Comparison of ENCODE assay signal across 12 cellular contexts in genomic region chr10:61795551-61795950, GRCh38.
DNase-seq lines count a peak whose midpoint lies in the region; ATAC-seq, FAIRE-seq and TF ChIP-seq lines count a peak whose summit lies in the region.
"Had no signal": no experiment of that assay in that cellular context is flagged by ENCODE, and none has a peak within 500 bp of the region (broad histone marks: within the 10 kb centered on the region; RNA-seq: fewer than 3 reads in every experiment).

No MANE protein-coding gene starts in this region.

- ATAC-seq in activated naive CD8-positive, alpha-beta T cell treated with anti-CD3 and anti-CD28 coated beads, Interleukin-2, amount 10 ng/mL, durations not matched to agents 7 days and 5 days (ENCODE audit: low read depth), result no peak
- ATAC-seq in activated naive CD8-positive, alpha-beta T cell treated with anti-CD3 and anti-CD28 coated beads, Interleukin-2, amount 50 U/mL, for 24 hours, result no peak
- ATAC-seq in HG03354 (IDR thresholded peaks at IDR 0.05; ENCODE audit: poor library complexity, severe bottlenecking, unreplicated experiment) (peak; percentile 78), K562 (peak; percentile 98)
- ATAC-seq: T-cell had no signal

- no peaks in the 10 kb centered on the region; a peak in 1 of 5 replicates for H3K27me3 ChIP-seq in K562 (ENCODE audit: control insufficient read depth in 2 of 2, insufficient read depth in 2 of 2, low read length in 2 of 2)
- H3K27me3 ChIP-seq in breast epithelium, result no peaks in the 10 kb centered on the region

- H3K36me3 ChIP-seq in K562 (ENCODE audit: control insufficient read depth, insufficient read depth, low read length), result no peaks in the 10 kb centered on the region
- H3K36me3 ChIP-seq in breast epithelium, result no peaks in the 10 kb centered on the region

- POLR2A ChIA-PET in activated naive CD8-positive, alpha-beta T cell treated with anti-CD3 and anti-CD28 coated beads, Interleukin-2, amount 10 ng/mL, durations not matched to agents 7 days and 5 days (lab: Charles Lee), result no interaction called here
- POLR2A ChIA-PET in K562 (lab: Yijun Ruan, JAX), result no interaction called here

- no peak overlapping the region for H3K4me3 ChIP-seq in K562
- H3K4me3 ChIP-seq in breast epithelium, result no peak overlapping the region

- H3K9me3 ChIP-seq in K562 (replicated peaks; ENCODE audit: control insufficient read depth, insufficient read depth, low read depth, low read length), result no peaks in the 10 kb centered on the region
- no peaks in the 10 kb centered on the region for H3K9me3 ChIP-seq in breast epithelium

- H3K27ac Mint-ChIP-seq in activated naive CD8-positive, alpha-beta T cell treated with anti-CD3 and anti-CD28 coated beads, Interleukin-2, amount 10 ng/mL, durations not matched to agents 7 days and 5 days, result peak overlapping the region; percentile 56
- H3K27ac Mint-ChIP-seq in activated naive CD8-positive, alpha-beta T cell treated with anti-CD3 and anti-CD28 coated beads, Interleukin-2, amount 50 U/mL, for 24 hours, result no peak overlapping the region
- H3K27ac Mint-ChIP-seq in type B pancreatic cell, result no peak overlapping the region
- H3K27ac Mint-ChIP-seq: T-cell had no signal

- BruUV-seq in K562 (replicated peaks; lab: Mats Ljungman, UMichigan), result no TSS peak

- no peaks in the 10 kb centered on the region for H3K9me3 Mint-ChIP-seq in activated naive CD8-positive, alpha-beta T cell treated with anti-CD3 and anti-CD28 coated beads, Interleukin-2, amount 10 ng/mL, durations not matched to agents 7 days and 5 days
- no peaks in the 10 kb centered on the region for H3K9me3 Mint-ChIP-seq in activated naive CD8-positive, alpha-beta T cell treated with anti-CD3 and anti-CD28 coated beads, Interleukin-2, amount 50 U/mL, for 24 hours
- H3K9me3 Mint-ChIP-seq in type B pancreatic cell, result no peaks in the 10 kb centered on the region
- H3K9me3 Mint-ChIP-seq: T-cell had no signal

- H3K36me3 Mint-ChIP-seq in activated naive CD8-positive, alpha-beta T cell treated with anti-CD3 and anti-CD28 coated beads, Interleukin-2, amount 10 ng/mL, durations not matched to agents 7 days and 5 days, result no peaks in the 10 kb centered on the region
- no peaks in the 10 kb centered on the region for H3K36me3 Mint-ChIP-seq in activated naive CD8-positive, alpha-beta T cell treated with anti-CD3 and anti-CD28 coated beads, Interleukin-2, amount 50 U/mL, for 24 hours (ENCODE audit: low read depth)
- no peaks in the 10 kb centered on the region for H3K36me3 Mint-ChIP-seq in type B pancreatic cell
- H3K36me3 Mint-ChIP-seq: T-cell had no signal

- H3K9me1 ChIP-seq in K562 (ENCODE audit: control insufficient read depth, insufficient read depth, low read length), result no peaks in the 10 kb centered on the region

- intact Hi-C loops in K562 (cut with micrococcal nuclease) (no loop called here), breast epithelium (cut with DNase I; ENCODE audit: low total_unique reads) (no loop called here)

- H3K4me1 ChIP-seq in K562 (replicated peaks in 1 of 2; ENCODE audit: control insufficient read depth in 2 of 2, insufficient read depth in 2 of 2, low read length in 2 of 2), result peaks cover 0 to 21% of the 10 kb centered on the region in 2 experiments; a peak in 4 of 5 replicates
- no peaks in the 10 kb centered on the region for H3K4me1 ChIP-seq in breast epithelium

- peak; percentile 53 to 70 (median 55) for TF ChIP-seq CTCF in K562 (IDR thresholded peaks at IDR 0.05 in 2 of 3, conservative IDR thresholded peaks at IDR 0.05 in 1 of 3; ENCODE audit: insufficient read depth in 2 of 3, low read depth in 1 of 3, low read length in 3 of 3)
- peak; percentile 52 for TF ChIP-seq CTCF in type B pancreatic cell (conservative IDR thresholded peaks at IDR 0.05)
- TF ChIP-seq CTCF in breast epithelium (IDR thresholded peaks at IDR 0.05), result no peak

- 3% methylated on average over 3 of the region's 3 CpGs for WGBS in K562 (ENCODE audit: insufficient coverage, low coverage, missing lambda C conversion rate)

- H3K27me3 Mint-ChIP-seq in activated naive CD8-positive, alpha-beta T cell treated with anti-CD3 and anti-CD28 coated beads, Interleukin-2, amount 10 ng/mL, durations not matched to agents 7 days and 5 days, result no peaks in the 10 kb centered on the region
- H3K27me3 Mint-ChIP-seq in activated naive CD8-positive, alpha-beta T cell treated with anti-CD3 and anti-CD28 coated beads, Interleukin-2, amount 50 U/mL, for 24 hours, result no peaks in the 10 kb centered on the region
- H3K27me3 Mint-ChIP-seq in type B pancreatic cell, result no peaks in the 10 kb centered on the region
- H3K27me3 Mint-ChIP-seq: T-cell had no signal

- H3K9ac ChIP-seq in K562 (ENCODE audit: insufficient read depth in 1 of 2, low read depth in 2 of 2, low read length in 2 of 2), result peak overlapping the region; percentile 22 to 23; a peak in 2 of 4 replicates

- H3K79me2 ChIP-seq in K562 (ENCODE audit: control insufficient read depth, insufficient read depth, low read length), result no peaks in the 10 kb centered on the region

- H3K27ac ChIP-seq in K562 (ENCODE audit: extremely low read depth, low read depth, low read length) (peak overlapping the region; percentile 45; the same call in 2 of the 3 replicates), breast epithelium (no peak overlapping the region)

- TF ChIP-seq POLR2A in K562 (conservative IDR thresholded peaks at IDR 0.05) (no peak), breast epithelium (IDR thresholded peaks at IDR 0.05) (no peak)

- in situ Hi-C loops in K562 (cut with MboI), result no loop called here

- DNase-seq in activated naive CD8-positive, alpha-beta T cell treated with anti-CD3 and anti-CD28 coated beads, Interleukin-2, amount 10 ng/mL, durations not matched to agents 7 days and 5 days, result no peak
- DNase-seq in activated naive CD8-positive, alpha-beta T cell treated with anti-CD3 and anti-CD28 coated beads, Interleukin-2, amount 50 U/mL, for 24 hours, result no peak
- DNase-seq in K562 (ENCODE audit: extremely low read depth in 1 of 4, low spot score in 3 of 4) (peak; percentile 74 to 81 (median 80)), type B pancreatic cell (ENCODE audit: extremely low spot score, unreplicated experiment) (no peak), breast epithelium (ENCODE audit: low spot score in 2 of 2) (no peak), C1 segment of cervical spinal cord (lab: John Stamatoyannopoulos, UW) (no peak)
- DNase-seq in stimulated activated CD8-positive, alpha-beta memory T cell treated with anti-CD3 and anti-CD28 coated beads, Interleukin-4, amount 100 ng/mL, for 48 hours, result no peak
- DNase-seq: effector CD4-positive, alpha-beta T cell; KG1; NCI-H526 treated with DMSO at 0.1 percent for 48 hours; T-cell had no signal

- no peaks in the 10 kb centered on the region for H4K20me1 ChIP-seq in K562 (replicated peaks; ENCODE audit: control insufficient read depth, insufficient read depth, low read length)

- TF ChIP-seq RAD21 in K562 (CRISPR knock-in tag; conservative IDR thresholded peaks at IDR 0.05 in 1 of 2, IDR thresholded peaks at IDR 0.05 in 1 of 2), result peak in 1 of 2 experiments; percentile 30; a peak in 1 of 4 replicates

- FAIRE-seq in K562 (lab: Jason Lieb, UNC), result peak; percentile 90

- peak; percentile 31 for TF ChIP-seq EP300 in K562 (IDR thresholded peaks at IDR 0.05; ENCODE audit: low read length)

- peak overlapping the region; percentile 92 for H2AFZ ChIP-seq in K562 (ENCODE audit: low read depth, low read length)

- CTCF ChIA-PET in K562 (lab: Yijun Ruan, JAX; ENCODE audit: low intra/inter-chr PET ratio), result interaction anchor here (1.0 kb wide), 1 partner anchor 44 kb away, joined by 3 read pairs; no protein-coding TSS in a partner anchor

- H3K4me3 Mint-ChIP-seq in activated naive CD8-positive, alpha-beta T cell treated with anti-CD3 and anti-CD28 coated beads, Interleukin-2, amount 10 ng/mL, durations not matched to agents 7 days and 5 days, result no peak overlapping the region
- no peak overlapping the region for H3K4me3 Mint-ChIP-seq in activated naive CD8-positive, alpha-beta T cell treated with anti-CD3 and anti-CD28 coated beads, Interleukin-2, amount 50 U/mL, for 24 hours
- H3K4me3 Mint-ChIP-seq in type B pancreatic cell, result no peak overlapping the region
- H3K4me3 Mint-ChIP-seq: T-cell had no signal

- H3K4me2 ChIP-seq in K562 (ENCODE audit: insufficient read depth, low read length), result peak overlapping the region; percentile 54

- peaks cover 3% of the 10 kb centered on the region for H3K4me1 Mint-ChIP-seq in activated naive CD8-positive, alpha-beta T cell treated with anti-CD3 and anti-CD28 coated beads, Interleukin-2, amount 10 ng/mL, durations not matched to agents 7 days and 5 days
- no peaks in the 10 kb centered on the region for H3K4me1 Mint-ChIP-seq in activated naive CD8-positive, alpha-beta T cell treated with anti-CD3 and anti-CD28 coated beads, Interleukin-2, amount 50 U/mL, for 24 hours
- peaks cover 15% of the 10 kb centered on the region for H3K4me1 Mint-ChIP-seq in type B pancreatic cell (ENCODE audit: unreplicated experiment)

TF ChIP-seq in K562, 482 proteins besides CTCF, POLR2A, EP300 and RAD21 (continues in another document):
- TF ChIP-seq ZNF75A (CRISPR knock-in tag; IDR thresholded peaks at IDR 0.05), result no peak
- no peak for TF ChIP-seq FOXJ2 (tag; IDR thresholded peaks at IDR 0.05)
- peak; percentile 9; the same call in 1 of the 2 replicates for TF ChIP-seq CXXC5 (CRISPR knock-in tag; IDR thresholded peaks at IDR 0.05)
- no peak for TF ChIP-seq NR2C1 (IDR thresholded peaks at IDR 0.05)
- no peak for TF ChIP-seq NR2C1 (tag; IDR thresholded peaks at IDR 0.05)
- TF ChIP-seq MCM3 (IDR thresholded peaks at IDR 0.05), result no peak
- TF ChIP-seq ZNF384 (IDR thresholded peaks at IDR 0.05; ENCODE audit: low read depth, low read length), result no peak
- no peak for TF ChIP-seq BRF2 (IDR thresholded peaks at IDR 0.05; ENCODE audit: borderline replicate concordance, insufficient read depth, insufficient read length)

Comparison
In these comparisons a context has a peak if more than half of its experiments do, and no peak if none do; other contexts are left out.
1. ATAC-seq: peak in HG03354 (single experiment) and K562 (single experiment); none in activated naive CD8-positive, alpha-beta T cell treated with anti-CD3 and anti-CD28 coated beads, Interleukin-2, amount 10 ng/mL, durations not matched to agents 7 days and 5 days (single experiment) and activated naive CD8-positive, alpha-beta T cell treated with anti-CD3 and anti-CD28 coated beads, Interleukin-2, amount 50 U/mL, for 24 hours (single experiment).
2. DNase-seq: peak in K562 (4 of 4); none in activated naive CD8-positive, alpha-beta T cell treated with anti-CD3 and anti-CD28 coated beads, Interleukin-2, amount 10 ng/mL, durations not matched to agents 7 days and 5 days (single experiment), activated naive CD8-positive, alpha-beta T cell treated with anti-CD3 and anti-CD28 coated beads, Interleukin-2, amount 50 U/mL, for 24 hours (single experiment), type B pancreatic cell (single experiment), stimulated activated CD8-positive, alpha-beta memory T cell treated with anti-CD3 and anti-CD28 coated beads, Interleukin-4, amount 100 ng/mL, for 48 hours (single experiment), breast epithelium (0 of 2) and C1 segment of cervical spinal cord (0 of 14).
3. CTCF ChIP-seq: peak in K562 (3 of 3) and type B pancreatic cell (single experiment); none in breast epithelium (0 of 3).